22 cellular contexts compared by ENCODE assay signal in genomic region chr10:12492016-12492415, GRCh38.
DNase-seq lines count a peak whose midpoint lies in the region; ATAC-seq lines count a peak whose summit lies in the region.
"Had no signal": no experiment of that assay in that cellular context is flagged by ENCODE, and none has a peak within 500 bp of the region (broad histone marks: within the 10 kb centered on the region; RNA-seq: fewer than 3 reads in every experiment).

No MANE protein-coding gene starts in this region.

- H3K4me3 Mint-ChIP-seq in stimulated activated naive B cell treated with anti-CD40 and anti-IgM and Interleukin-4, amounts not matched to agents 10 μg/mL and 1 μg/mL and 100 μg/mL, for 72 hours, result no peak overlapping the region
- H3K4me3 Mint-ChIP-seq: CD14-positive monocyte; CD4-positive, alpha-beta memory T cell; CD4-positive, CD25-positive, alpha-beta regulatory T cell; CD8-positive, alpha-beta memory T cell had no signal

- no peaks in the 10 kb centered on the region for H3K27me3 Mint-ChIP-seq in stimulated activated naive B cell treated with anti-CD40 and anti-IgM and Interleukin-4, amounts not matched to agents 10 μg/mL and 1 μg/mL and 100 μg/mL, for 72 hours
- H3K27me3 Mint-ChIP-seq: CD4-positive, alpha-beta memory T cell; CD4-positive, CD25-positive, alpha-beta regulatory T cell had no signal

- H3K36me3 Mint-ChIP-seq in stimulated activated naive B cell treated with anti-CD40 and anti-IgM and Interleukin-4, amounts not matched to agents 10 μg/mL and 1 μg/mL and 100 μg/mL, for 72 hours, result peaks cover 0 to 12% of the 10 kb centered on the region in 2 donors
- H3K36me3 Mint-ChIP-seq: CD14-positive monocyte; CD8-positive, alpha-beta memory T cell had no signal

- intact Hi-C loops in posterior vena cava (cut with DNase I), result no loop called here

- no peak for ATAC-seq in stimulated activated naive B cell treated with anti-CD40 and anti-IgM and Interleukin-4, amounts not matched to agents 10 μg/mL and 1 μg/mL and 100 μg/mL, for 72 hours (replicated peaks)
- ATAC-seq: GM12878 had no signal

- H3K9me3 Mint-ChIP-seq in stimulated activated naive B cell treated with anti-CD40 and anti-IgM and Interleukin-4, amounts not matched to agents 10 μg/mL and 1 μg/mL and 100 μg/mL, for 72 hours, result no peaks in the 10 kb centered on the region
- H3K9me3 Mint-ChIP-seq: CD4-positive, CD25-positive, alpha-beta regulatory T cell; CD8-positive, alpha-beta memory T cell had no signal

- in situ Hi-C loops in KBM-7 (cut with MboI; ENCODE audit: low pct_unique_long_range_greater_than_20kb, low sequenced_read_pairs), result no loop called here

- H3K4me1 Mint-ChIP-seq in stimulated activated naive B cell treated with anti-CD40 and anti-IgM and Interleukin-4, amounts not matched to agents 10 μg/mL and 1 μg/mL and 100 μg/mL, for 72 hours, result peaks cover 29 to 59% of the 10 kb centered on the region in 2 donors
- H3K4me1 Mint-ChIP-seq: CD14-positive monocyte had no signal

- peak overlapping the region; percentile 3 for H3K27ac Mint-ChIP-seq in stimulated activated naive B cell treated with anti-CD40 and anti-IgM and Interleukin-4, amounts not matched to agents 10 μg/mL and 1 μg/mL and 100 μg/mL, for 72 hours
- H3K27ac Mint-ChIP-seq: CD4-positive, CD25-positive, alpha-beta regulatory T cell had no signal

- DNase-seq in posterior vena cava (ENCODE audit: low spot score) (peak; percentile 76), KBM-7 (no peak), NCI-H2107 (lab: John Stamatoyannopoulos, UW) (no peak), T-helper 9 cell (no peak)
- no peak for DNase-seq in stimulated activated naive B cell treated with anti-CD40 and anti-IgM and Interleukin-4, amounts not matched to agents 10 μg/mL and 1 μg/mL and 100 μg/mL, for 72 hours
- DNase-seq: 8988T; ACHN; BE2C; C1 segment of cervical spinal cord; CD4-positive, alpha-beta memory T cell; CD4-positive, CD25-positive, alpha-beta regulatory T cell; CD8-positive, alpha-beta memory T cell; COR-L47; DMS 273 treated with DMSO at 0.1 percent for 48 hours; DMS153; DMS53; DMS79; DND-41; EL; GDM1 had no signal
